13 cellular contexts compared by ENCODE assay signal in the genomic region with DNA sequence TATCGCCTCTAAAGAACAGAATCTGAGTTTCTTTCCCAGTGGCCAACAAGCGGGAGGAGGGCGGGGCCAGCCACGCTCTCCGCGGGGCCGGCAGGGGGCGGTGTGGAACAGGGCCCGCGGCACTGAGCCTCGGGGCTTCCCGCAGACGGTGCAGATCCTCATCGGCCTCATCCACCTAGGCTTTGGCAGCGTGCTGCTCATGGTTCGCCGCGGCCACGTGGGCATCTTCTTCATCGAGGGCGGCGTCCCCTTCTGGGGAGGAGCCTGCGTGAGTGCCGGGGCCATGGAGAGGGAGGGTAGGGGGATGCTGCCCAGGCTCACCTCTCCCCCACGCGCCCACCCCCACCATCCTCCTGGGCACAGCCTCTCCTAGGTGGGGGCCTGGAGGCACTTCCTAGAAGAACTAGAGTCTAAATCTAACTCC. TPM values are rescaled to one million over a fixed set of nuclear protein-coding genes. Genes with fewer than 3 reads are reported as not detected.
A peak's percentile ranks its signal among the peaks of the same experiment; 100 is the strongest.
DNase-seq lines count a peak whose midpoint lies in the region; TF ChIP-seq lines count a peak whose summit lies in the region.
"Had no signal": no experiment of that assay in that cellular context is flagged by ENCODE, and none has a peak within 500 bp of the region (broad histone marks: within the 10 kb centered on the region; RNA-seq: fewer than 3 reads in every experiment).

No MANE protein-coding gene starts in this region.

- H3K9ac ChIP-seq in neural progenitor cell: no peak overlapping the region

- DNase-seq in DMS53 (lab: John Stamatoyannopoulos, UW) (peak; percentile 72), DMS53 treated with DMSO at 0.1 percent for 48 hours (lab: John Stamatoyannopoulos, UW; ENCODE audit: unreplicated experiment) (no peak), HFFc6 (no peak), endothelial cell (ENCODE audit: low spot score) (peak; percentile 34), neural progenitor cell (ENCODE audit: low spot score) (peak; percentile 52), SKM-1 (lab: John Stamatoyannopoulos, UW; ENCODE audit: unreplicated experiment) (no peak), uterus (no peak), glomerular visceral epithelial cell (ENCODE audit: extremely low spot score) (no peak)
- DNase-seq: activated B cell treated with CpG ODN at 0.5 μM for 24 hours, islet precursor cell had no signal

- H3F3A ChIP-seq in neural progenitor cell (ENCODE audit: low read depth): no peaks in the 10 kb centered on the region

- H3K36me3 Mint-ChIP-seq in HFFc6 (ENCODE audit: low read depth) (no peaks in the 10 kb centered on the region), endothelial cell (ENCODE audit: low read depth, unreplicated experiment) (no peaks in the 10 kb centered on the region), neural progenitor cell (no peaks in the 10 kb centered on the region)

- H4K20me1 ChIP-seq in neural progenitor cell (ENCODE audit: low read depth): no peaks in the 10 kb centered on the region

- peaks cover 30% of the 10 kb centered on the region for H3K27me3 Mint-ChIP-seq in HFFc6 (ENCODE audit: insufficient read depth)
- peaks cover 11% of the 10 kb centered on the region for H3K27me3 Mint-ChIP-seq in endothelial cell (ENCODE audit: unreplicated experiment)
- peaks cover 5% of the 10 kb centered on the region for H3K27me3 Mint-ChIP-seq in neural progenitor cell (ENCODE audit: insufficient read depth, low read depth)

- TF ChIP-seq CTCF in HFFc6 (IDR thresholded peaks at IDR 0.05): peak; percentile 69
- peak; percentile 50 for TF ChIP-seq CTCF in endothelial cell (IDR thresholded peaks at IDR 0.05; ENCODE audit: unreplicated experiment)
- TF ChIP-seq CTCF in neural progenitor cell (IDR thresholded peaks at IDR 0.05): peak; percentile 61
- no peak for TF ChIP-seq CTCF in uterus (IDR thresholded peaks at IDR 0.05)

- intact Hi-C loops in uterus (cut with DNase I; ENCODE audit: low total_unique reads): no loop called here

- H3K36me3 ChIP-seq in neural progenitor cell: no peaks in the 10 kb centered on the region
- no peaks in the 10 kb centered on the region for H3K36me3 ChIP-seq in uterus

- H3K9me3 ChIP-seq in neural progenitor cell (ENCODE audit: low read depth): no peaks in the 10 kb centered on the region
- no peaks in the 10 kb centered on the region for H3K9me3 ChIP-seq in uterus

- H3K4me1 Mint-ChIP-seq in HFFc6 (ENCODE audit: low read depth): no peaks in the 10 kb centered on the region
- H3K4me1 Mint-ChIP-seq in endothelial cell (ENCODE audit: unreplicated experiment): no peaks in the 10 kb centered on the region
- no peaks in the 10 kb centered on the region for H3K4me1 Mint-ChIP-seq in neural progenitor cell

- H3K9me3 Mint-ChIP-seq in HFFc6 (no peaks in the 10 kb centered on the region), endothelial cell (ENCODE audit: unreplicated experiment) (no peaks in the 10 kb centered on the region), neural progenitor cell (peaks cover 3% of the 10 kb centered on the region)
- H3K9me3 Mint-ChIP-seq: activated B cell treated with CpG ODN at 0.5 μM for 24 hours, IgD-negative memory B cell had no signal

- H3K4me1 ChIP-seq in neural progenitor cell (no peaks in the 10 kb centered on the region), uterus (no peaks in the 10 kb centered on the region)

- no peak for TF ChIP-seq POLR2A in uterus (IDR thresholded peaks at IDR 0.05)

- H2AFZ ChIP-seq in neural progenitor cell (replicated peaks): peak overlapping the region; percentile 57

- H3K27ac Mint-ChIP-seq in HFFc6: no peak overlapping the region
- H3K27ac Mint-ChIP-seq in endothelial cell (ENCODE audit: unreplicated experiment): no peak overlapping the region
- no peak overlapping the region for H3K27ac Mint-ChIP-seq in neural progenitor cell
- H3K27ac Mint-ChIP-seq: IgD-negative memory B cell had no signal

- H3K4me3 ChIP-seq in neural progenitor cell (no peak overlapping the region), uterus (no peak overlapping the region)

- no peak overlapping the region for H3K27ac ChIP-seq in neural progenitor cell
- no peak overlapping the region for H3K27ac ChIP-seq in uterus

- H3K4me2 ChIP-seq in neural progenitor cell: no peak overlapping the region

- no peaks in the 10 kb centered on the region for H3K79me2 ChIP-seq in neural progenitor cell (ENCODE audit: low read depth)

- H3K4me3 Mint-ChIP-seq in HFFc6: no peak overlapping the region
- no peak overlapping the region for H3K4me3 Mint-ChIP-seq in endothelial cell (ENCODE audit: unreplicated experiment)
- H3K4me3 Mint-ChIP-seq in neural progenitor cell: no peak overlapping the region
- H3K4me3 Mint-ChIP-seq: activated B cell treated with CpG ODN at 0.5 μM for 24 hours had no signal

- H3K27me3 ChIP-seq in neural progenitor cell (peaks cover 12% of the 10 kb centered on the region), uterus (no peaks in the 10 kb centered on the region)

RNA-seq across cellular contexts. Expression of a gene that starts 10.7 kb away (rescaled TPM):
- total RNA-seq in HFFc6 (2021; fragmentation: NEBNext Ultra II Directional; extraction: Animal tissue kit (Norgen Biotek cat#: 25700)): not detected
- total RNA-seq in endothelial cell (ENCODE audit: unreplicated experiment): not detected
- total RNA-seq in neural progenitor cell (ENCODE audit: low replicate concordance): 0.09 TPM in 1 of 2 replicates, not detected in the other
- not detected for total RNA-seq in uterus
- total RNA-seq: A172, activated B cell treated with CpG ODN at 0.5 μM for 24 hours, temporal lobe had no signal

RNA-seq across cellular contexts. Expression of a gene that starts 17.7 kb away (rescaled TPM):
- total RNA-seq in HFFc6 (2021; fragmentation: NEBNext Ultra II Directional; extraction: Animal tissue kit (Norgen Biotek cat#: 25700)): not detected
- total RNA-seq in endothelial cell (ENCODE audit: unreplicated experiment) (not detected), neural progenitor cell (ENCODE audit: low replicate concordance) (not detected in 2 replicates), uterus (not detected)
- total RNA-seq: A172, activated B cell treated with CpG ODN at 0.5 μM for 24 hours, temporal lobe had no signal

RNA-seq across cellular contexts. Expression of a gene that starts 42.9 kb away (rescaled TPM):
- not detected for total RNA-seq in HFFc6 (2021; fragmentation: NEBNext Ultra II Directional; extraction: Animal tissue kit (Norgen Biotek cat#: 25700))
- not detected for total RNA-seq in endothelial cell (ENCODE audit: unreplicated experiment)
- total RNA-seq in neural progenitor cell (ENCODE audit: low replicate concordance): not detected in 2 replicates
- total RNA-seq in uterus: not detected
- total RNA-seq: A172, activated B cell treated with CpG ODN at 0.5 μM for 24 hours, temporal lobe had no signal

Comparison
In these comparisons a context has a peak if more than half of its experiments do, and no peak if none do; other contexts are left out.
1. DNase-seq: peak in DMS53 (single experiment), endothelial cell (single experiment) and neural progenitor cell (single experiment); none in DMS53 treated with DMSO at 0.1 percent for 48 hours (single experiment), HFFc6 (single experiment), SKM-1 (single experiment), uterus (0 of 2) and glomerular visceral epithelial cell (single experiment).
2. CTCF ChIP-seq: peak in HFFc6 (single experiment), endothelial cell (single experiment) and neural progenitor cell (single experiment); none in uterus (0 of 4).